In genomic region chr3:179071569-179072397, GRCh38 we compare ENCODE assay signal across 8 cellular contexts. TPM values are rescaled to one million over a fixed set of nuclear protein-coding genes. Genes with fewer than 3 reads are reported as not detected.
DNase-seq lines count a peak whose midpoint lies in the region; ATAC-seq and TF ChIP-seq lines count a peak whose summit lies in the region.

TSS of gene ZMAT3 (minus strand) at chr3:179071809. CDS start at chr3:179067752, 4,057 bp downstream.

- peaks cover 7% of the 10 kb centered on the region for H3K79me1 ChIP-seq in trophoblast cell (ENCODE audit: low read length)

- peak; percentile 70 for ATAC-seq in HG02571 (IDR thresholded peaks at IDR 0.05; ENCODE audit: unreplicated experiment)
- ATAC-seq in Right ventricle myocardium inferior, result peak; percentile 99

- peak within 1 kb of the TSS; percentile 65 for H3K4ac ChIP-seq in trophoblast cell (ENCODE audit: low read depth, low read length)

- H3K4me1 ChIP-seq in trophoblast cell (ENCODE audit: control insufficient read depth in 1 of 2, insufficient read depth in 2 of 2, low read length in 2 of 2), result peaks cover 2 to 5% of the 10 kb centered on the region in 2 experiments
- peaks cover 0 to 25% (median 13%) of the 10 kb centered on the region in 4 donors for H3K4me1 ChIP-seq in transverse colon

- in situ Hi-C loops in transverse colon (cut with MboI; ENCODE audit: low pct_ligation_motif_present in 1 of 4, low pct_unique_long_range_greater_than_20kb in 1 of 4, low sequenced_read_pairs in 3 of 4), result no loop called here

- no peak within 1 kb of the TSS for H2BK12ac ChIP-seq in trophoblast cell (ENCODE audit: low read length)

- peak within 1 kb of the TSS; percentile 86 for H3K4me3 ChIP-seq in GM08714 (ENCODE audit: low read length)
- H3K4me3 ChIP-seq in trophoblast cell (ENCODE audit: low read depth, low read length), result peak within 1 kb of the TSS; percentile 77
- H3K4me3 ChIP-seq in transverse colon, result peak within 1 kb of the TSS; percentile 57 to 82 (median 74)

- TF ChIP-seq EP300 in transverse colon (IDR thresholded peaks at IDR 0.05; ENCODE audit: low read depth), result no peak

- no peak for TF ChIP-seq CTCF in transverse colon (IDR thresholded peaks at IDR 0.05)

- H2AFZ ChIP-seq in trophoblast cell (ENCODE audit: insufficient read depth, low read length, poor library complexity), result peak within 1 kb of the TSS; percentile 13

- peaks cover 49% of the 10 kb centered on the region for H3K4me1 Mint-ChIP-seq in activated naive CD8-positive, alpha-beta T cell (ENCODE audit: low read depth)

- H3K27me3 ChIP-seq in trophoblast cell (ENCODE audit: insufficient read depth, low read length), result no peaks in the 10 kb centered on the region
- no peaks in the 10 kb centered on the region for H3K27me3 ChIP-seq in transverse colon

- peak within 1 kb of the TSS; percentile 93 for H3K27ac Mint-ChIP-seq in activated naive CD8-positive, alpha-beta T cell

- H3K36me3 Mint-ChIP-seq in activated naive CD8-positive, alpha-beta T cell, result peaks cover 5% of the 10 kb centered on the region

- H2BK5ac ChIP-seq in trophoblast cell (ENCODE audit: low read depth, low read length, poor library complexity), result peak within 1 kb of the TSS; percentile 74

- H3K18ac ChIP-seq in trophoblast cell (ENCODE audit: low read length), result peak within 1 kb of the TSS; percentile 83

- H3K27ac ChIP-seq in trophoblast cell (ENCODE audit: low read depth, low read length), result peak within 1 kb of the TSS; percentile 39
- peak within 1 kb of the TSS; percentile 82 to 97 (median 88) for H3K27ac ChIP-seq in transverse colon

- peaks cover 2% of the 10 kb centered on the region for H3K79me2 ChIP-seq in trophoblast cell (ENCODE audit: control insufficient read depth, insufficient read depth, low read length, poor library complexity)

- no CpG with 5 or more reads among the region's 73 CpGs for WGBS in trophoblast cell (ENCODE audit: extremely low coverage, insufficient coverage, insufficient read length)
- 1% methylated on average over 50 of the region's 73 CpGs; no CpG with 5 or more reads in 1 of the 2 donors for WGBS in transverse colon (ENCODE audit: low coverage in 1 of 2), 2 donors

- H3K9me3 ChIP-seq in trophoblast cell (ENCODE audit: insufficient read depth, low read depth, low read length) (no peaks in the 10 kb centered on the region), transverse colon (no peaks in the 10 kb centered on the region)

- no peaks in the 10 kb centered on the region for H3K9me3 Mint-ChIP-seq in activated naive CD8-positive, alpha-beta T cell (ENCODE audit: low read depth)

- H2AK5ac ChIP-seq in trophoblast cell (ENCODE audit: low read length), result no peak within 1 kb of the TSS

- intact Hi-C loops in Right ventricle myocardium inferior (cut with DNase I) (loop anchor here (5.0 kb wide), 2 partner anchors 49 to 76 kb away; partner anchors contain the start of gene PIK3CA), transverse colon (cut with DNase I; ENCODE audit: low total_unique reads) (no loop called here)

- H4K12ac ChIP-seq in trophoblast cell (ENCODE audit: low read depth, low read length), result peak within 1 kb of the TSS; percentile 54

- peak within 1 kb of the TSS; percentile 27 for H2BK120ac ChIP-seq in trophoblast cell (ENCODE audit: insufficient read depth, low read length, poor library complexity)

- peak within 1 kb of the TSS; percentile 86 for H3K14ac ChIP-seq in trophoblast cell (ENCODE audit: low read length)

- H3K9ac ChIP-seq in trophoblast cell (ENCODE audit: low read length), result peak within 1 kb of the TSS; percentile 35

- peak within 1 kb of the TSS; percentile 59 for H4K91ac ChIP-seq in trophoblast cell (ENCODE audit: low read depth, low read length)

- H3K27me3 Mint-ChIP-seq in activated naive CD8-positive, alpha-beta T cell, result no peaks in the 10 kb centered on the region

- H4K8ac ChIP-seq in trophoblast cell (ENCODE audit: low read depth, low read length), result peak within 1 kb of the TSS; percentile 98

- H3K36me3 ChIP-seq in trophoblast cell (ENCODE audit: control insufficient read depth in 1 of 2, insufficient read depth in 2 of 2, low read length in 2 of 2), result peaks cover 4 to 5% of the 10 kb centered on the region in 2 experiments
- H3K36me3 ChIP-seq in transverse colon, result peaks cover 0 to 7% (median 0%) of the 10 kb centered on the region in 4 donors

- peak within 1 kb of the TSS; percentile 92 for H3K4me2 ChIP-seq in trophoblast cell (ENCODE audit: low read length)

- peak; percentile 55 for TF ChIP-seq POLR2A in transverse colon (IDR thresholded peaks at IDR 0.05)

- H3K23ac ChIP-seq in trophoblast cell (ENCODE audit: low read length), result no peak within 1 kb of the TSS

- DNase-seq in NCI-H1092 (lab: John Stamatoyannopoulos, UW), result peak; percentile 64
- DNase-seq in SKM-1 treated with dmso at 0.1 percent for 144 hours (lab: John Stamatoyannopoulos, UW; ENCODE audit: unreplicated experiment), result peak; percentile 74
- DNase-seq in Right ventricle myocardium inferior (ENCODE audit: missing footprints), result peak; percentile 94
- peak; percentile 83 to 90 for DNase-seq in trophoblast cell
- peak; percentile 89 for DNase-seq in transverse colon

- H3K4me3 Mint-ChIP-seq in activated naive CD8-positive, alpha-beta T cell, result peak within 1 kb of the TSS; percentile 98

RNA-seq across cellular contexts. Expression of gene ZMAT3, which starts in this region (rescaled TPM):
- total RNA-seq in Right ventricle myocardium inferior (11.1 TPM), transverse colon (10 to 100 TPM in 2 of 4 donors, 1 to 10 TPM in 2; 6.4 to 11.7 (median 9.7) TPM)
- polyA plus RNA-seq in trophoblast cell (2013), result 17.2 and 17.8 TPM in 2 replicates

Comparison
In these comparisons a context has a peak if more than half of its experiments do, and no peak if none do; other contexts are left out.
1. Peak in every context shown above with its lines: DNase-seq, ATAC-seq, H3K4me3 ChIP-seq and H3K27ac ChIP-seq.